In genomic region chr6:27023664-27024063, GRCh38 we compare ENCODE assay signal across 37 cellular contexts.
"Had no signal": no experiment of that assay in that cellular context is flagged by ENCODE, and none has a peak within 500 bp of the region (broad histone marks: within the 10 kb centered on the region; RNA-seq: fewer than 3 reads in every experiment).

No MANE protein-coding gene starts in this region.

- H3K9me3 ChIP-seq: body of pancreas, breast epithelium had no signal

- H3K4me1 ChIP-seq: breast epithelium had no signal

- H3K36me3 ChIP-seq: brain microvascular endothelial cell, breast epithelium, WERI-Rb-1 had no signal

- H3K4me3 ChIP-seq: body of pancreas, breast epithelium had no signal

- H3K27me3 ChIP-seq: body of pancreas, brain microvascular endothelial cell, breast epithelium had no signal

- H3K27ac ChIP-seq: body of pancreas, brain microvascular endothelial cell, breast epithelium, WERI-Rb-1 had no signal

- DNase-seq: activated CD4-positive, alpha-beta memory T cell treated with anti-CD3 and anti-CD28 coated beads, Interleukin-2, amount 10 ng/mL, durations not matched to agents 7 days and 5 days; activated CD4-positive, alpha-beta T cell treated with anti-CD3 and anti-CD28 coated beads for 1 hour; activated CD4-positive, alpha-beta T cell treated with anti-CD3 and anti-CD28 coated beads for 36 hours; activated CD4-positive, alpha-beta T cell treated with anti-CD3 and anti-CD28 coated beads for 48 hours; activated CD4-positive, alpha-beta T cell treated with anti-CD3 and anti-CD28 coated beads, Interleukin-2, amount 10 ng/mL, durations not matched to agents 7 days and 5 days; activated CD4-positive, alpha-beta T cell treated with anti-CD3 and anti-CD28 coated beads, Interleukin-2, amount 50 U/mL, for 48 hours; activated CD4-positive, CD25-positive, alpha-beta regulatory T cell; activated CD8-positive, alpha-beta memory T cell treated with anti-CD3 and anti-CD28 coated beads for 24 hours; activated CD8-positive, alpha-beta memory T cell treated with anti-CD3 and anti-CD28 coated beads, Interleukin-2, amount 10 ng/mL, durations not matched to agents 7 days and 5 days; activated CD8-positive, alpha-beta memory T cell treated with anti-CD3 and anti-CD28 coated beads, Interleukin-2, amount 50 U/mL, for 48 hours; activated CD8-positive, alpha-beta T cell treated with anti-CD3 and anti-CD28 coated beads, Interleukin-2, amount 10 ng/mL, durations not matched to agents 7 days and 5 days; activated effector memory CD4-positive, alpha-beta T cell treated with Interleukin-2 at 50 U/mL for 16 hours; activated gamma-delta T cell; activated naive CD4-positive, alpha-beta T cell treated with anti-CD3 and anti-CD28 coated beads, Interleukin-2, amount 10 ng/mL, durations not matched to agents 7 days and 5 days; activated naive CD4-positive, alpha-beta T cell treated with Interleukin-2 at 50 U/mL for 16 hours; activated naive CD8-positive, alpha-beta T cell treated with anti-CD3 and anti-CD28 coated beads, Interleukin-2, amount 10 ng/mL, durations not matched to agents 7 days and 5 days; activated naive CD8-positive, alpha-beta T cell treated with anti-CD3 and anti-CD28 coated beads, Interleukin-2, amount 50 U/mL, for 24 hours; activated T-cell treated with anti-CD3 and anti-CD28 coated beads, Interleukin-2, amount 50 U/mL, for 24 hours; activated T-cell treated with anti-CD3 and anti-CD28 coated beads, Interleukin-2, amount 50 U/mL, for 48 hours; amygdala; anterior cingulate cortex; body of pancreas; brain microvascular endothelial cell; central memory CD4-positive, alpha-beta T cell; T-helper 1 cell; T-helper 2 cell; T-helper 9 cell; WERI-Rb-1 had no signal

- FAIRE-seq: astrocyte had no signal

- ATAC-seq: activated CD4-positive, alpha-beta T cell treated with anti-CD3 and anti-CD28 coated beads for 36 hours; activated CD4-positive, CD25-positive, alpha-beta regulatory T cell treated with anti-CD3 and anti-CD28 coated beads, Interleukin-2, amount 50 U/mL, for 24 hours; activated CD8-positive, alpha-beta memory T cell treated with anti-CD3 and anti-CD28 coated beads, Interleukin-2, amount 10 ng/mL, durations not matched to agents 7 days and 5 days; activated CD8-positive, alpha-beta T cell treated with anti-CD3 and anti-CD28 coated beads, Interleukin-2, amount 10 ng/mL, durations not matched to agents 7 days and 5 days; activated naive CD8-positive, alpha-beta T cell treated with anti-CD3 and anti-CD28 coated beads, Interleukin-2, amount 50 U/mL, for 24 hours; body of pancreas; WTC11 had no signal

- H3K27ac Mint-ChIP-seq: activated CD4-positive, alpha-beta memory T cell treated with anti-CD3 and anti-CD28 coated beads, Interleukin-2, amount 10 ng/mL, durations not matched to agents 7 days and 5 days; activated CD4-positive, alpha-beta T cell treated with anti-CD3 and anti-CD28 coated beads for 36 hours; activated CD4-positive, alpha-beta T cell treated with anti-CD3 and anti-CD28 coated beads, Interleukin-2, amount 10 ng/mL, durations not matched to agents 7 days and 5 days; activated CD8-positive, alpha-beta memory T cell treated with anti-CD3 and anti-CD28 coated beads, Interleukin-2, amount 10 ng/mL, durations not matched to agents 7 days and 5 days; activated CD8-positive, alpha-beta T cell treated with anti-CD3 and anti-CD28 coated beads, Interleukin-2, amount 10 ng/mL, durations not matched to agents 7 days and 5 days; activated naive CD4-positive, alpha-beta T cell treated with anti-CD3 and anti-CD28 coated beads, Interleukin-2, amount 10 ng/mL, durations not matched to agents 7 days and 5 days; activated naive CD4-positive, alpha-beta T cell treated with anti-CD3 and anti-CD28 coated beads, Interleukin-2, amount 50 U/mL, for 24 hours; activated naive CD8-positive, alpha-beta T cell; activated naive CD8-positive, alpha-beta T cell treated with anti-CD3 and anti-CD28 coated beads, Interleukin-2, amount 10 ng/mL, durations not matched to agents 7 days and 5 days; activated naive CD8-positive, alpha-beta T cell treated with anti-CD3 and anti-CD28 coated beads, Interleukin-2, amount 50 U/mL, for 24 hours; activated T-cell treated with anti-CD3 and anti-CD28 coated beads, Interleukin-2, amount 50 U/mL, for 24 hours; activated T-helper 2 cell treated with anti-CD3 and anti-CD28 coated beads, Interferon-gamma antibody, Interleukin-2, Interleukin-4, amounts not matched to agents 10 μg/mL and 5 μg/mL and 100 μg/mL, durations not matched to agents 14 hours and 24 hours and 36 hours; T-helper 1 cell treated with Interleukin-12 subunit alpha and Interleukin-12 subunit beta and Interleukin-4 antibody, amounts not matched to agents 30 μg/mL and 1 μg/mL, for 36 hours; T-helper 2 cell treated with Interferon-gamma antibody and Interleukin-4, amounts not matched to agents 5 μg/mL and 100 μg/mL, for 36 hours; WTC11 had no signal

- H3K9me3 Mint-ChIP-seq: activated CD4-positive, alpha-beta memory T cell treated with anti-CD3 and anti-CD28 coated beads, Interleukin-2, amount 10 ng/mL, durations not matched to agents 7 days and 5 days; activated naive CD4-positive, alpha-beta T cell treated with anti-CD3 and anti-CD28 coated beads, Interleukin-2, amount 10 ng/mL, durations not matched to agents 7 days and 5 days; activated naive CD8-positive, alpha-beta T cell treated with anti-CD3 and anti-CD28 coated beads, Interleukin-2, amount 10 ng/mL, durations not matched to agents 7 days and 5 days; T-helper 2 cell treated with Interferon-gamma antibody and Interleukin-4, amounts not matched to agents 5 μg/mL and 100 μg/mL, for 36 hours; WTC11 had no signal

- H3K4me3 Mint-ChIP-seq: activated CD4-positive, alpha-beta memory T cell treated with anti-CD3 and anti-CD28 coated beads, Interleukin-2, amount 10 ng/mL, durations not matched to agents 7 days and 5 days; activated CD4-positive, alpha-beta T cell treated with anti-CD3 and anti-CD28 coated beads for 36 hours; activated CD4-positive, alpha-beta T cell treated with anti-CD3 and anti-CD28 coated beads, Interleukin-2, amount 10 ng/mL, durations not matched to agents 7 days and 5 days; activated CD8-positive, alpha-beta memory T cell treated with anti-CD3 and anti-CD28 coated beads, Interleukin-2, amount 10 ng/mL, durations not matched to agents 7 days and 5 days; activated CD8-positive, alpha-beta T cell treated with anti-CD3 and anti-CD28 coated beads, Interleukin-2, amount 10 ng/mL, durations not matched to agents 7 days and 5 days; activated naive CD4-positive, alpha-beta T cell treated with anti-CD3 and anti-CD28 coated beads, Interleukin-2, amount 10 ng/mL, durations not matched to agents 7 days and 5 days; activated naive CD4-positive, alpha-beta T cell treated with anti-CD3 and anti-CD28 coated beads, Interleukin-2, amount 50 U/mL, for 24 hours; activated naive CD8-positive, alpha-beta T cell; activated naive CD8-positive, alpha-beta T cell treated with anti-CD3 and anti-CD28 coated beads, Interleukin-2, amount 10 ng/mL, durations not matched to agents 7 days and 5 days; activated naive CD8-positive, alpha-beta T cell treated with anti-CD3 and anti-CD28 coated beads, Interleukin-2, amount 50 U/mL, for 24 hours; activated T-cell treated with anti-CD3 and anti-CD28 coated beads, Interleukin-2, amount 50 U/mL, for 24 hours; T-helper 1 cell treated with Interleukin-12 subunit alpha and Interleukin-12 subunit beta and Interleukin-4 antibody, amounts not matched to agents 30 μg/mL and 1 μg/mL, for 36 hours; T-helper 2 cell treated with Interferon-gamma antibody and Interleukin-4, amounts not matched to agents 5 μg/mL and 100 μg/mL, for 36 hours; WTC11 had no signal

- H3K36me3 Mint-ChIP-seq: activated CD8-positive, alpha-beta memory T cell treated with anti-CD3 and anti-CD28 coated beads, Interleukin-2, amount 10 ng/mL, durations not matched to agents 7 days and 5 days; activated naive CD4-positive, alpha-beta T cell treated with anti-CD3 and anti-CD28 coated beads, Interleukin-2, amount 10 ng/mL, durations not matched to agents 7 days and 5 days; activated naive CD4-positive, alpha-beta T cell treated with anti-CD3 and anti-CD28 coated beads, Interleukin-2, amount 50 U/mL, for 24 hours; activated naive CD8-positive, alpha-beta T cell; activated naive CD8-positive, alpha-beta T cell treated with anti-CD3 and anti-CD28 coated beads, Interleukin-2, amount 10 ng/mL, durations not matched to agents 7 days and 5 days; WTC11 had no signal
